In the genomic region with DNA sequence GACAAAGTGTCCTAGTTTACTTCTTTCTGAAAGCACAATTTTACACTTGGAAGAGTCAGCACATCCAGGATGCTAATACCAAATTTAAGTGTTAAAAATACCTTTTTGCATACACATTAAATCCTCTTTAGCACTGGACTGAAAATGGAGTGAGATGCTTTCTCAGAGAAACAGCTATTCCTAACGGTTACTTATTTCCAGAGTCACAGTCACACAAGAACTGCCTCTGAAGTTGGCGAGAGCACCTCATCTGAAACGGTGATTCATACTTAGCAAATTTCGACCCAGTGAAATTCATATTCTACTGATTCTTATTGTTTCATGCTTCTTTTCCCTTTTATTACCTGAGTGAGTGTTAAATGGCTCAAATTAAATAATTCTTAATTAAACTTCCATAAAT, we compare ENCODE assay signal across 16 cellular contexts. TPM values are rescaled to one million over a fixed set of nuclear protein-coding genes. Genes with fewer than 3 reads are reported as not detected.
"Had no signal": no experiment of that assay in that cellular context is flagged by ENCODE, and none has a peak within 500 bp of the region (broad histone marks: within the 10 kb centered on the region; RNA-seq: fewer than 3 reads in every experiment).

No MANE protein-coding gene starts in this region.

- H3K4me3 Mint-ChIP-seq: activated naive CD8-positive, alpha-beta T cell; activated T-cell treated with anti-CD3 and anti-CD28 coated beads, Interleukin-2, amount 50 U/mL, for 72 hours; effector memory CD8-positive, alpha-beta T cell; stimulated activated naive CD8-positive, alpha-beta T cell treated with anti-CD3 and anti-CD28 coated beads, Interleukin-15, Interleukin-2, amounts not matched to agents 100 ng/mL and 50 ng/mL, for 24 hours; type B pancreatic cell had no signal

- H3K36me3 Mint-ChIP-seq: activated naive CD8-positive, alpha-beta T cell; type B pancreatic cell had no signal

- H3K27ac Mint-ChIP-seq: activated naive CD8-positive, alpha-beta T cell; activated T-cell treated with anti-CD3 and anti-CD28 coated beads, Interleukin-2, amount 50 U/mL, for 72 hours; effector memory CD8-positive, alpha-beta T cell; stimulated activated naive CD8-positive, alpha-beta T cell treated with anti-CD3 and anti-CD28 coated beads, Interleukin-15, Interleukin-2, amounts not matched to agents 100 ng/mL and 50 ng/mL, for 24 hours; type B pancreatic cell had no signal

- H3K9me3 Mint-ChIP-seq: type B pancreatic cell had no signal

- H3K27me3 Mint-ChIP-seq: activated naive CD8-positive, alpha-beta T cell; effector memory CD8-positive, alpha-beta T cell; stimulated activated naive CD8-positive, alpha-beta T cell treated with anti-CD3 and anti-CD28 coated beads, Interleukin-15, Interleukin-2, amounts not matched to agents 100 ng/mL and 50 ng/mL, for 24 hours; type B pancreatic cell had no signal

- DNase-seq: activated CD8-positive, alpha-beta memory T cell treated with anti-CD3 and anti-CD28 coated beads for 24 hours; activated effector memory CD4-positive, alpha-beta T cell treated with anti-CD3 and anti-CD28 coated beads, Interleukin-2, amount 50 U/mL, for 16 hours; activated T-cell treated with anti-CD3 and anti-CD28 coated beads, Interleukin-2, amount 50 U/mL, for 72 hours; dermis blood vessel endothelial cell; effector memory CD8-positive, alpha-beta T cell; foreskin melanocyte; kidney glomerular epithelial cell; left ventricle myocardium superior; occipital lobe; T-helper 1 cell; T-helper 9 cell had no signal

- ATAC-seq: activated CD4-positive, CD25-positive, alpha-beta regulatory T cell treated with anti-CD3 and anti-CD28 coated beads, Interleukin-2, amount 50 U/mL, for 24 hours; activated T-cell treated with anti-CD3 and anti-CD28 coated beads, Interleukin-2, amount 50 U/mL, for 72 hours; effector memory CD8-positive, alpha-beta T cell; left ventricle myocardium superior had no signal

RNA-seq across cellular contexts. Expression of a gene that starts 12.2 kb away (rescaled TPM):
- total RNA-seq: activated T-cell treated with anti-CD3 and anti-CD28 coated beads, Interleukin-2, amount 50 U/mL, for 72 hours; dermis blood vessel endothelial cell; left ventricle myocardium superior; right atrium auricular region had no signal
